11 cellular contexts compared by ENCODE assay signal in genomic region chr1:15214507-15214906, GRCh38. TPM values are rescaled to one million over a fixed set of nuclear protein-coding genes. Genes with fewer than 3 reads are reported as not detected.
DNase-seq lines count a peak whose midpoint lies in the region; TF ChIP-seq lines count a peak whose summit lies in the region.
"Had no signal": no experiment of that assay in that cellular context is flagged by ENCODE, and none has a peak within 500 bp of the region (broad histone marks: within the 10 kb centered on the region; RNA-seq: fewer than 3 reads in every experiment).

No MANE protein-coding gene starts in this region.

- H3K4me1 Mint-ChIP-seq in activated T-cell treated with anti-CD3 and anti-CD28 coated beads, Interleukin-2, amount 50 U/mL, for 24 hours (ENCODE audit: low read depth): peaks cover 2% of the 10 kb centered on the region
- H3K4me1 Mint-ChIP-seq: B cell had no signal

- in situ Hi-C loops in astrocyte of the spinal cord (cut with HindIII; ENCODE audit: low sequenced_read_pairs): no loop called here

- no peak overlapping the region for H3K4me3 Mint-ChIP-seq in activated T-cell treated with anti-CD3 and anti-CD28 coated beads, Interleukin-2, amount 50 U/mL, for 24 hours
- H3K4me3 Mint-ChIP-seq: B cell had no signal

- intact Hi-C loops in posterior vena cava (cut with DNase I): no loop called here

- TF ChIP-seq CTCF in AG09309 (IDR thresholded peaks at IDR 0.05; ENCODE audit: control insufficient read depth, insufficient read depth, low read depth, low read length, missing control alignments): no peak
- TF ChIP-seq CTCF in astrocyte of the spinal cord (IDR thresholded peaks at IDR 0.05; ENCODE audit: low read depth, low read length): no peak

- peaks cover 31% of the 10 kb centered on the region for H3K27me3 Mint-ChIP-seq in activated T-cell treated with anti-CD3 and anti-CD28 coated beads, Interleukin-2, amount 50 U/mL, for 24 hours

- no peak overlapping the region for H3K27ac Mint-ChIP-seq in activated T-cell treated with anti-CD3 and anti-CD28 coated beads, Interleukin-2, amount 50 U/mL, for 24 hours
- H3K27ac Mint-ChIP-seq: B cell had no signal

- DNase-seq in AG09309 (ENCODE audit: low read depth) (peak; percentile 8), astrocyte of the spinal cord (ENCODE audit: low read depth, low spot score) (peak; percentile 73), hepatic stellate cell (ENCODE audit: low spot score) (peak; percentile 62), posterior vena cava (ENCODE audit: low spot score) (peak; percentile 82), NCI-H1105 (lab: John Stamatoyannopoulos, UW) (no peak), glomerular visceral epithelial cell (ENCODE audit: extremely low spot score) (no peak), putamen (ENCODE audit: low spot score) (no peak)
- DNase-seq in activated T-cell treated with anti-CD3 and anti-CD28 coated beads, Interleukin-2, amount 50 U/mL, for 24 hours: no peak
- DNase-seq: foreskin melanocyte; stimulated activated naive CD4-positive, alpha-beta T cell treated with Interleukin-2 at 50 U/mL for 16 hours had no signal

- H3K4me3 ChIP-seq in AG09309 (ENCODE audit: control insufficient read depth, low read depth, low read length): no peak overlapping the region
- H3K4me3 ChIP-seq in astrocyte of the spinal cord (ENCODE audit: low read depth, low read length): no peak overlapping the region

- no peaks in the 10 kb centered on the region for H3K9me3 Mint-ChIP-seq in activated T-cell treated with anti-CD3 and anti-CD28 coated beads, Interleukin-2, amount 50 U/mL, for 24 hours

- H3K36me3 Mint-ChIP-seq in activated T-cell treated with anti-CD3 and anti-CD28 coated beads, Interleukin-2, amount 50 U/mL, for 24 hours (ENCODE audit: low read depth): no peaks in the 10 kb centered on the region

RNA-seq across cellular contexts. Expression of gene FHAD1, which starts 32.5 kb away (rescaled TPM):
- under 1 TPM in 1 of 2 donors, not detected in 1; 0.43 TPM for total RNA-seq in posterior vena cava
- total RNA-seq: B cell had no signal

Comparison
In these comparisons a context has a peak if more than half of its experiments do, and no peak if none do; other contexts are left out.
1. DNase-seq: peak in AG09309 (single experiment), astrocyte of the spinal cord (single experiment), hepatic stellate cell (single experiment) and posterior vena cava (single experiment); none in NCI-H1105 (single experiment), glomerular visceral epithelial cell (single experiment), activated T-cell treated with anti-CD3 and anti-CD28 coated beads, Interleukin-2, amount 50 U/mL, for 24 hours (single experiment) and putamen (single experiment).